ENCODE assay signal across 8 cellular contexts in the genomic region with DNA sequence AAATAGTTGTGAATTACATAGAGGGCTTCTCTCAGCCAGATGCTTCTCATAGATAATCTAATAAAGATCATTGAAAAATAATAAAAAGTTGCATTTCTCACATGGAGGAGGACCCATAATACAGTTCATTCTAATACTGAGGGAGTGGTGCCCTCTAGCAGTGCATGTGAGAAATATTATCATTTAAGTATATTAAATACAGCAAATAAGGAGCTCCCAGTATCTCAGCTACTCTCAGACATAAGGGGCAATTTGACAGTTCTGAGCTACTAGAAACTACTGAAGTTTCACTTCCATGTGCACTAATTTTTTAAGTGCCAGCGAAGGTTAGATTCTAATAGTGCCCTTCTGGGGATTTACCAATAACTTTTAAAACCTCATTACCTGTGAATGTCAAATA.
DNase-seq lines count a peak whose midpoint lies in the region; ATAC-seq, FAIRE-seq and TF ChIP-seq lines count a peak whose summit lies in the region.

No MANE protein-coding gene starts in this region.

- no peak overlapping the region for H3K4me2 ChIP-seq in PC-3 (ENCODE audit: low read length)

- H4K20me1 ChIP-seq in PC-3 (ENCODE audit: low read length): no peaks in the 10 kb centered on the region

- H3K36me3 ChIP-seq in PC-3 (ENCODE audit: low read depth, low read length) (no peaks in the 10 kb centered on the region; the same call in 1 of the 2 replicates), left ventricle myocardium inferior (no peaks in the 10 kb centered on the region)

- H3F3A ChIP-seq in PC-3 (ENCODE audit: low read length, unreplicated experiment): no peaks in the 10 kb centered on the region

- no peak overlapping the region for H2AFZ ChIP-seq in PC-3 (ENCODE audit: low read length)

- H3K9me2 ChIP-seq in PC-3 (replicated peaks; ENCODE audit: low read length): no peaks in the 10 kb centered on the region

- no peaks in the 10 kb centered on the region for H3K79me2 ChIP-seq in PC-3 (ENCODE audit: low read length)

- H3K4me3 ChIP-seq in PC-3 (ENCODE audit: low read length) (no peak overlapping the region), left ventricle myocardium inferior (no peak overlapping the region)

- intact Hi-C loops in PC-3 (cut with micrococcal nuclease) (no loop called here), left ventricle myocardium inferior (cut with micrococcal nuclease) (no loop called here)

- H3K4me1 ChIP-seq in PC-3 (ENCODE audit: insufficient read depth, low read length) (no peaks in the 10 kb centered on the region), left ventricle myocardium inferior (no peaks in the 10 kb centered on the region)

- no TSS peak for BruUV-seq in PC-3 (replicated peaks; lab: Mats Ljungman, UMichigan)

- POLR2A ChIA-PET in PC-3 (lab: Charles Lee; ENCODE audit: unreplicated experiment): no interaction called here

- H3K27me3 ChIP-seq in PC-3 (ENCODE audit: low read length) (no peaks in the 10 kb centered on the region), left ventricle myocardium inferior (ENCODE audit: low read depth) (peaks cover 8% of the 10 kb centered on the region)

- no peak overlapping the region for H3K9ac ChIP-seq in PC-3 (ENCODE audit: low read length)

- ATAC-seq in GM19395 (IDR thresholded peaks at IDR 0.05; ENCODE audit: unreplicated experiment): peak; percentile 71
- peak; percentile 85 for ATAC-seq in HG03442 (IDR thresholded peaks at IDR 0.05; ENCODE audit: unreplicated experiment)
- ATAC-seq in PC-3: no peak
- no peak for ATAC-seq in HG02571 (IDR thresholded peaks at IDR 0.05; ENCODE audit: unreplicated experiment)

- H3K27ac ChIP-seq in PC-3 (ENCODE audit: low read length) (no peak overlapping the region), left ventricle myocardium inferior (replicated peaks) (no peak overlapping the region)

- DNase-seq in D721Med (ENCODE audit: insufficient read length, low spot score) (no peak), PC-3 (no peak), left ventricle myocardium inferior (no peak), NCI-H187 (lab: John Stamatoyannopoulos, UW) (no peak), activated gamma-delta T cell (lab: John Stamatoyannopoulos, UW) (no peak)

- FAIRE-seq in D721Med (lab: Jason Lieb, UNC): no peak

- CTCF ChIA-PET in PC-3 (lab: Charles Lee): no interaction called here

- H3K9me3 ChIP-seq in PC-3 (ENCODE audit: low read length) (0 out of 2 replicates have a peak, but pooled peaks cover 5% of the 10 kb centered on the region), left ventricle myocardium inferior (replicated peaks) (no peaks in the 10 kb centered on the region)

- TF ChIP-seq CTCF in D721Med (IDR thresholded peaks at IDR 0.05; ENCODE audit: insufficient read depth, missing control alignments): peak; percentile 63
- TF ChIP-seq CTCF in PC-3 (conservative IDR thresholded peaks at IDR 0.05; ENCODE audit: low read depth, low read length): peak; percentile 34; the same call in 1 of the 2 replicates
- peak; percentile 53 for TF ChIP-seq CTCF in left ventricle myocardium inferior (IDR thresholded peaks at IDR 0.05; ENCODE audit: borderline replicate concordance)

Comparison
In these comparisons a context has a peak if more than half of its experiments do, and no peak if none do; other contexts are left out.
1. ATAC-seq: peak in GM19395 (single experiment) and HG03442 (single experiment); none in PC-3 (single experiment) and HG02571 (single experiment).
2. Peak in every context shown above with its lines, with median percentiles within 50 percentile points of each other: CTCF ChIP-seq.